In genomic region chr18:62850619-62851306, GRCh38 we compare ENCODE assay signal across 1 cellular context.
TF ChIP-seq lines count a peak whose summit lies in the region.

No MANE protein-coding gene starts in this region.

TF ChIP-seq in K562, 482 proteins besides CTCF, POLR2A, EP300 and RAD21 (continued from another document and continues in another):
- no peak for TF ChIP-seq E2F5 (CRISPR knock-in tag; IDR thresholded peaks at IDR 0.05)
- TF ChIP-seq ZNF778 (CRISPR knock-in tag; IDR thresholded peaks at IDR 0.05) = no peak
- peak; percentile 58 for TF ChIP-seq CREB1 (IDR thresholded peaks at IDR 0.05)
- TF ChIP-seq CREB1 (CRISPR knock-in tag; IDR thresholded peaks at IDR 0.05) = peak; percentile 6; the same call in 1 of the 2 replicates
- TF ChIP-seq TCF7L2 (IDR thresholded peaks at IDR 0.05; ENCODE audit: low read depth, low read length) = no peak
- TF ChIP-seq SMC3 (conservative IDR thresholded peaks at IDR 0.05; ENCODE audit: insufficient read depth, low read depth, low read length) = no peak
- no peak for TF ChIP-seq KLF13 (tag; IDR thresholded peaks at IDR 0.05; ENCODE audit: borderline replicate concordance, low read depth)
- no peak for TF ChIP-seq HMG20A (CRISPR knock-in tag; conservative IDR thresholded peaks at IDR 0.05)
- no peak for TF ChIP-seq PHB (CRISPR knock-in tag; IDR thresholded peaks at IDR 0.05)
- TF ChIP-seq MCM2 (IDR thresholded peaks at IDR 0.05; ENCODE audit: low read depth) = no peak
- no peak for TF ChIP-seq ZBTB34 (CRISPR knock-in tag; IDR thresholded peaks at IDR 0.05)
- TF ChIP-seq MAFG (tag; conservative IDR thresholded peaks at IDR 0.05) = no peak
- TF ChIP-seq ZNF76 (CRISPR knock-in tag; IDR thresholded peaks at IDR 0.05; ENCODE audit: borderline replicate concordance) = no peak
- TF ChIP-seq KLF1 (tag; IDR thresholded peaks at IDR 0.05) = no peak
- TF ChIP-seq MEF2A (IDR thresholded peaks at IDR 0.05; ENCODE audit: control insufficient read depth, low read depth, low read length) = no peak
- TF ChIP-seq GTF2F1 (IDR thresholded peaks at IDR 0.05; ENCODE audit: low read depth, low read length) = no peak
- TF ChIP-seq GABPA (tag; conservative IDR thresholded peaks at IDR 0.05; ENCODE audit: low read depth) = no peak
- no peak for TF ChIP-seq MTF1 (CRISPR knock-in tag; IDR thresholded peaks at IDR 0.05; ENCODE audit: borderline replicate concordance)
- no peak for TF ChIP-seq ZNF518B (CRISPR knock-in tag; IDR thresholded peaks at IDR 0.05)
- TF ChIP-seq NCOR1 (IDR thresholded peaks at IDR 0.05) = peak; percentile 77
- TF ChIP-seq BRCA1 (IDR thresholded peaks at IDR 0.05) = no peak
- no peak for TF ChIP-seq BRCA1 (CRISPR knock-in tag; IDR thresholded peaks at IDR 0.05)
- TF ChIP-seq CEBPB (tag; IDR thresholded peaks at IDR 0.05) = no peak
- no peak for TF ChIP-seq NFATC3 (IDR thresholded peaks at IDR 0.05)
- TF ChIP-seq CHAMP1 (IDR thresholded peaks at IDR 0.05) = 0 out of 2 replicates have a peak, but pooled peaks have one; percentile 17
- no peak for TF ChIP-seq ZNF584 (CRISPR knock-in tag; IDR thresholded peaks at IDR 0.05; ENCODE audit: low read depth)
- TF ChIP-seq SP2 (IDR thresholded peaks at IDR 0.05; ENCODE audit: extremely low read depth, low read depth, low read length, poor library complexity, severe bottlenecking) = no peak
- TF ChIP-seq SRSF9 (IDR thresholded peaks at IDR 0.05; ENCODE audit: borderline replicate concordance, low read depth, low read length) = no peak
- no peak for TF ChIP-seq MECOM (CRISPR knock-in tag; IDR thresholded peaks at IDR 0.05)
- TF ChIP-seq RBM14 (IDR thresholded peaks at IDR 0.05; ENCODE audit: borderline replicate concordance, insufficient read depth, low read depth, low read length) = no peak
- TF ChIP-seq RB1 (IDR thresholded peaks at IDR 0.05; ENCODE audit: low read depth) = no peak
- no peak for TF ChIP-seq CBX2 (IDR thresholded peaks at IDR 0.05; ENCODE audit: insufficient read depth, low read length, poor library complexity, severe bottlenecking)
- no peak for TF ChIP-seq PHF21A (IDR thresholded peaks at IDR 0.05; ENCODE audit: borderline replicate concordance, low read depth)
- no peak for TF ChIP-seq ZNF655 (CRISPR knock-in tag; IDR thresholded peaks at IDR 0.05)
- peak; percentile 63; the same call in 1 of the 2 replicates for TF ChIP-seq LCOR (CRISPR knock-in tag; IDR thresholded peaks at IDR 0.05)
- TF ChIP-seq ZNF444 (CRISPR knock-in tag; IDR thresholded peaks at IDR 0.05) = no peak
- TF ChIP-seq ZNF407 (IDR thresholded peaks at IDR 0.05; ENCODE audit: low read depth) = no peak
- no peak for TF ChIP-seq BCLAF1 (IDR thresholded peaks at IDR 0.05; ENCODE audit: borderline replicate concordance in 1 of 2, control insufficient read depth in 1 of 2, low read depth in 2 of 2, low read length in 1 of 2)
- TF ChIP-seq SOX6 (IDR thresholded peaks at IDR 0.05) = peak; percentile 99
- TF ChIP-seq PURB (CRISPR knock-in tag; IDR thresholded peaks at IDR 0.05; ENCODE audit: low read depth) = no peak
- TF ChIP-seq MXI1 (IDR thresholded peaks at IDR 0.05; ENCODE audit: low read depth, low read length) = no peak
- no peak for TF ChIP-seq YBX1 (IDR thresholded peaks at IDR 0.05)
- TF ChIP-seq FOXK2 (conservative IDR thresholded peaks at IDR 0.05 in 1 of 2, IDR thresholded peaks at IDR 0.05 in 1 of 2; ENCODE audit: low read depth in 2 of 2) = no peak; a peak in 1 of 4 replicates
- no peak for TF ChIP-seq RBM15 (IDR thresholded peaks at IDR 0.05; ENCODE audit: insufficient read depth, low read length)
- no peak for TF ChIP-seq ZNF263 (CRISPR knock-in tag; IDR thresholded peaks at IDR 0.05; ENCODE audit: borderline replicate concordance)
- TF ChIP-seq ZFPM2 (CRISPR knock-in tag; IDR thresholded peaks at IDR 0.05) = no peak
- no peak for TF ChIP-seq PHTF2 (CRISPR knock-in tag; IDR thresholded peaks at IDR 0.05)
- no peak for TF ChIP-seq SMARCA5 (IDR thresholded peaks at IDR 0.05)
- no peak for TF ChIP-seq ESRRA (IDR thresholded peaks at IDR 0.05; ENCODE audit: borderline replicate concordance, low read depth)
